In the genomic region with DNA sequence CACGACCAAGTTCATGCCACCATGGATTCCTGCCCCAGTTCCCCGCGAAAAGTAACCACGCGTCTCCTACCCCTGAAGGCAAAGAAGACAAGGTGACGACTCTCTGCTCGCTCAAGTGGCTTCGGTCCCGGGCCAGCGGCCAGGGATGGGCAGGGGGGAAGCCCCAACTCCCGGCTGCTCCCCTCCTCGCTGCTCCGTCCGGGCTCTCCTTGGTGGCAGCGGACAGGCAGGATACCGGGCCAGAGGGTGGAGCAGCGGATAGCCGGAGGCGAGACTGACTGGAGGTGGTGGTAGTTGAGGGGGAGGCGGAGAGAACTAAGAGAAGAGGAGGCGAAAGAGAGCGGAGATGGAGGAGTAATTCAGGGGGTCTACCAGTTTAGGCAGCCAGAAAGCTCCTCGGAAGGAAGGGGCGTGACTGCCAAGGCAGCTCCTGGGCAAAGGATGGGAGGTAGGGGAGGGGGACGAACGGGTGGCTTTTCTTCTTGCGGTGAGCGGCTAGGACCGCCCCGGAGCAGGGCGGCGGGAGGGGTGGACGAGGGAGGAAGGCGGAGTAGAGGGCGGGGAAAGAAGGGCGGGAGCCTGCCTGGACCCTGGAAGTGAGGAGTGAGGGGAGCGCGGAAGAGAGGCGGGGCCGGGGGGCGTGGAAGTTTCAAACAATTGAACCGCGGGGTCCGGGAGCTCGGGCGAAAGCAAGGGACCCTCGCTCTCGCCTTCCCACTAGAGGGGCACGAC, we compare ENCODE assay signal across 1 cellular context.
A peak's percentile ranks its signal among the peaks of the same experiment; 100 is the strongest.
TF ChIP-seq lines count a peak whose summit lies in the region.

A gene with protein sequence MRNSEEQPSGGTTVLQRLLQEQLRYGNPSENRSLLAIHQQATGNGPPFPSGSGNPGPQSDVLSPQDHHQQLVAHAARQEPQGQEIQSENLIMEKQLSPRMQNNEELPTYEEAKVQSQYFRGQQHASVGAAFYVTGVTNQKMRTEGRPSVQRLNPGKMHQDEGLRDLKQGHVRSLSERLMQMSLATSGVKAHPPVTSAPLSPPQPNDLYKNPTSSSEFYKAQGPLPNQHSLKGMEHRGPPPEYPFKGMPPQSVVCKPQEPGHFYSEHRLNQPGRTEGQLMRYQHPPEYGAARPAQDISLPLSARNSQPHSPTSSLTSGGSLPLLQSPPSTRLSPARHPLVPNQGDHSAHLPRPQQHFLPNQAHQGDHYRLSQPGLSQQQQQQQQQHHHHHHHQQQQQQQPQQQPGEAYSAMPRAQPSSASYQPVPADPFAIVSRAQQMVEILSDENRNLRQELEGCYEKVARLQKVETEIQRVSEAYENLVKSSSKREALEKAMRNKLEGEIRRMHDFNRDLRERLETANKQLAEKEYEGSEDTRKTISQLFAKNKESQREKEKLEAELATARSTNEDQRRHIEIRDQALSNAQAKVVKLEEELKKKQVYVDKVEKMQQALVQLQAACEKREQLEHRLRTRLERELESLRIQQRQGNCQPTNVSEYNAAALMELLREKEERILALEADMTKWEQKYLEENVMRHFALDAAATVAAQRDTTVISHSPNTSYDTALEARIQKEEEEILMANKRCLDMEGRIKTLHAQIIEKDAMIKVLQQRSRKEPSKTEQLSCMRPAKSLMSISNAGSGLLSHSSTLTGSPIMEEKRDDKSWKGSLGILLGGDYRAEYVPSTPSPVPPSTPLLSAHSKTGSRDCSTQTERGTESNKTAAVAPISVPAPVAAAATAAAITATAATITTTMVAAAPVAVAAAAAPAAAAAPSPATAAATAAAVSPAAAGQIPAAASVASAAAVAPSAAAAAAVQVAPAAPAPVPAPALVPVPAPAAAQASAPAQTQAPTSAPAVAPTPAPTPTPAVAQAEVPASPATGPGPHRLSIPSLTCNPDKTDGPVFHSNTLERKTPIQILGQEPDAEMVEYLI (minus strand): TSS at position 450 of the 732 bp plus-strand sequence. CDS start 17,705 bp downstream, outside the sequence.

TF ChIP-seq in HEK293, 187 proteins besides CTCF, POLR2A, EP300 and RAD21 (continued from another document and continues in another):
- TF ChIP-seq, protein P1, sequence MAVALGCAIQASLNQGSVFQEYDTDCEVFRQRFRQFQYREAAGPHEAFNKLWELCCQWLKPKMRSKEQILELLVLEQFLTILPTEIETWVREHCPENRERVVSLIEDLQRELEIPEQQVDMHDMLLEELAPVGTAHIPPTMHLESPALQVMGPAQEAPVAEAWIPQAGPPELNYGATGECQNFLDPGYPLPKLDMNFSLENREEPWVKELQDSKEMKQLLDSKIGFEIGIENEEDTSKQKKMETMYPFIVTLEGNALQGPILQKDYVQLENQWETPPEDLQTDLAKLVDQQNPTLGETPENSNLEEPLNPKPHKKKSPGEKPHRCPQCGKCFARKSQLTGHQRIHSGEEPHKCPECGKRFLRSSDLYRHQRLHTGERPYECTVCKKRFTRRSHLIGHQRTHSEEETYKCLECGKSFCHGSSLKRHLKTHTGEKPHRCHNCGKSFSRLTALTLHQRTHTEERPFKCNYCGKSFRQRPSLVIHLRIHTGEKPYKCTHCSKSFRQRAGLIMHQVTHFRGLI (tag by site-specific recombination; IDR thresholded peaks at IDR 0.05): no peak
- TF ChIP-seq KLF7 (tag by site-specific recombination; IDR thresholded peaks at IDR 0.05; ENCODE audit: borderline replicate concordance) (peak; percentile 43; the same call in 1 of the 2 replicates), ZSCAN23 (tag by site-specific recombination; IDR thresholded peaks at IDR 0.05) (no peak), KLF9 (tag by site-specific recombination; IDR thresholded peaks at IDR 0.05; ENCODE audit: low read depth) (peak; percentile 92), ZNF114 (tag by site-specific recombination; IDR thresholded peaks at IDR 0.05) (no peak), AEBP2 (tag by site-specific recombination; IDR thresholded peaks at IDR 0.05; ENCODE audit: borderline replicate concordance) (no peak), ZBTB44 (tag by site-specific recombination; IDR thresholded peaks at IDR 0.05) (no peak), ZNF677 (tag by site-specific recombination; IDR thresholded peaks at IDR 0.05) (no peak), ZNF76 (tag by site-specific recombination; IDR thresholded peaks at IDR 0.05; ENCODE audit: borderline replicate concordance, low read depth) (no peak; the same call in 1 of the 2 replicates), IKZF3 (tag by site-specific recombination; IDR thresholded peaks at IDR 0.05) (0 out of 2 replicates have a peak, but pooled peaks have one; percentile 5), GLIS1 (tag by site-specific recombination; IDR thresholded peaks at IDR 0.05) (peak; percentile 10; the same call in 1 of the 2 replicates), WT1 (tag by site-specific recombination; IDR thresholded peaks at IDR 0.05) (no peak), SP3 (tag by site-specific recombination; IDR thresholded peaks at IDR 0.05) (peak; percentile 94), ZNF311 (tag by site-specific recombination; IDR thresholded peaks at IDR 0.05; ENCODE audit: borderline replicate concordance) (no peak), ZNF426 (tag by site-specific recombination; IDR thresholded peaks at IDR 0.05) (no peak), ZNF24 (tag by site-specific recombination; IDR thresholded peaks at IDR 0.05) (no peak), ZNF514 (tag by site-specific recombination; IDR thresholded peaks at IDR 0.05) (no peak), BCL11A (tag by site-specific recombination; IDR thresholded peaks at IDR 0.05; ENCODE audit: low read depth) (no peak), ZNF501 (tag by site-specific recombination; IDR thresholded peaks at IDR 0.05) (no peak), ZNF555 (tag by site-specific recombination; conservative IDR thresholded peaks at IDR 0.05) (no peak), ZNF843 (tag by site-specific recombination; IDR thresholded peaks at IDR 0.05) (no peak), ZBTB11 (tag by site-specific recombination; conservative IDR thresholded peaks at IDR 0.05; ENCODE audit: low read depth) (no peak), ZNF354C (tag by site-specific recombination; IDR thresholded peaks at IDR 0.05; ENCODE audit: borderline replicate concordance, low read depth) (no peak), ZNF785 (tag by site-specific recombination; IDR thresholded peaks at IDR 0.05) (no peak), ZNF433 (tag by site-specific recombination; IDR thresholded peaks at IDR 0.05; ENCODE audit: low read depth) (no peak), ZNF654 (tag by site-specific recombination; IDR thresholded peaks at IDR 0.05; ENCODE audit: low read depth) (no peak), HOXA7 (CRISPR knock-in tag; IDR thresholded peaks at IDR 0.05; ENCODE audit: borderline replicate concordance) (no peak), PRDM6 (tag by site-specific recombination; IDR thresholded peaks at IDR 0.05) (no peak), MZF1 (tag by site-specific recombination; IDR thresholded peaks at IDR 0.05; ENCODE audit: borderline replicate concordance) (no peak), ZNF530 (tag by site-specific recombination; IDR thresholded peaks at IDR 0.05; ENCODE audit: low read depth) (no peak), KLF1 (tag by site-specific recombination; IDR thresholded peaks at IDR 0.05) (peak; percentile 84), ZNF16 (tag by site-specific recombination; IDR thresholded peaks at IDR 0.05; ENCODE audit: low read depth) (no peak), SP2 (tag by site-specific recombination; IDR thresholded peaks at IDR 0.05) (peak; percentile 95)
- TF ChIP-seq, protein P2, sequence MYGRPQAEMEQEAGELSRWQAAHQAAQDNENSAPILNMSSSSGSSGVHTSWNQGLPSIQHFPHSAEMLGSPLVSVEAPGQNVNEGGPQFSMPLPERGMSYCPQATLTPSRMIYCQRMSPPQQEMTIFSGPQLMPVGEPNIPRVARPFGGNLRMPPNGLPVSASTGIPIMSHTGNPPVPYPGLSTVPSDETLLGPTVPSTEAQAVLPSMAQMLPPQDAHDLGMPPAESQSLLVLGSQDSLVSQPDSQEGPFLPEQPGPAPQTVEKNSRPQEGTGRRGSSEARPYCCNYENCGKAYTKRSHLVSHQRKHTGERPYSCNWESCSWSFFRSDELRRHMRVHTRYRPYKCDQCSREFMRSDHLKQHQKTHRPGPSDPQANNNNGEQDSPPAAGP (tag by site-specific recombination; IDR thresholded peaks at IDR 0.05): no peak
- TF ChIP-seq, protein P3, sequence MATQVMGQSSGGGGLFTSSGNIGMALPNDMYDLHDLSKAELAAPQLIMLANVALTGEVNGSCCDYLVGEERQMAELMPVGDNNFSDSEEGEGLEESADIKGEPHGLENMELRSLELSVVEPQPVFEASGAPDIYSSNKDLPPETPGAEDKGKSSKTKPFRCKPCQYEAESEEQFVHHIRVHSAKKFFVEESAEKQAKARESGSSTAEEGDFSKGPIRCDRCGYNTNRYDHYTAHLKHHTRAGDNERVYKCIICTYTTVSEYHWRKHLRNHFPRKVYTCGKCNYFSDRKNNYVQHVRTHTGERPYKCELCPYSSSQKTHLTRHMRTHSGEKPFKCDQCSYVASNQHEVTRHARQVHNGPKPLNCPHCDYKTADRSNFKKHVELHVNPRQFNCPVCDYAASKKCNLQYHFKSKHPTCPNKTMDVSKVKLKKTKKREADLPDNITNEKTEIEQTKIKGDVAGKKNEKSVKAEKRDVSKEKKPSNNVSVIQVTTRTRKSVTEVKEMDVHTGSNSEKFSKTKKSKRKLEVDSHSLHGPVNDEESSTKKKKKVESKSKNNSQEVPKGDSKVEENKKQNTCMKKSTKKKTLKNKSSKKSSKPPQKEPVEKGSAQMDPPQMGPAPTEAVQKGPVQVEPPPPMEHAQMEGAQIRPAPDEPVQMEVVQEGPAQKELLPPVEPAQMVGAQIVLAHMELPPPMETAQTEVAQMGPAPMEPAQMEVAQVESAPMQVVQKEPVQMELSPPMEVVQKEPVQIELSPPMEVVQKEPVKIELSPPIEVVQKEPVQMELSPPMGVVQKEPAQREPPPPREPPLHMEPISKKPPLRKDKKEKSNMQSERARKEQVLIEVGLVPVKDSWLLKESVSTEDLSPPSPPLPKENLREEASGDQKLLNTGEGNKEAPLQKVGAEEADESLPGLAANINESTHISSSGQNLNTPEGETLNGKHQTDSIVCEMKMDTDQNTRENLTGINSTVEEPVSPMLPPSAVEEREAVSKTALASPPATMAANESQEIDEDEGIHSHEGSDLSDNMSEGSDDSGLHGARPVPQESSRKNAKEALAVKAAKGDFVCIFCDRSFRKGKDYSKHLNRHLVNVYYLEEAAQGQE (tag by site-specific recombination; IDR thresholded peaks at IDR 0.05): no peak
- TF ChIP-seq, protein P4, sequence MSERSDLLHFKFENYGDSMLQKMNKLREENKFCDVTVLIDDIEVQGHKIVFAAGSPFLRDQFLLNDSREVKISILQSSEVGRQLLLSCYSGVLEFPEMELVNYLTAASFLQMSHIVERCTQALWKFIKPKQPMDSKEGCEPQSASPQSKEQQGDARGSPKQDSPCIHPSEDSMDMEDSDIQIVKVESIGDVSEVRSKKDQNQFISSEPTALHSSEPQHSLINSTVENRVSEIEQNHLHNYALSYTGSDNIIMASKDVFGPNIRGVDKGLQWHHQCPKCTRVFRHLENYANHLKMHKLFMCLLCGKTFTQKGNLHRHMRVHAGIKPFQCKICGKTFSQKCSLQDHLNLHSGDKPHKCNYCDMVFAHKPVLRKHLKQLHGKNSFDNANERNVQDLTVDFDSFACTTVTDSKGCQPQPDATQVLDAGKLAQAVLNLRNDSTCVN (tag by site-specific recombination; optimal IDR thresholded peaks at IDR 0.05): peak; percentile 47
